14 cellular contexts compared by ENCODE assay signal in the genomic region with DNA sequence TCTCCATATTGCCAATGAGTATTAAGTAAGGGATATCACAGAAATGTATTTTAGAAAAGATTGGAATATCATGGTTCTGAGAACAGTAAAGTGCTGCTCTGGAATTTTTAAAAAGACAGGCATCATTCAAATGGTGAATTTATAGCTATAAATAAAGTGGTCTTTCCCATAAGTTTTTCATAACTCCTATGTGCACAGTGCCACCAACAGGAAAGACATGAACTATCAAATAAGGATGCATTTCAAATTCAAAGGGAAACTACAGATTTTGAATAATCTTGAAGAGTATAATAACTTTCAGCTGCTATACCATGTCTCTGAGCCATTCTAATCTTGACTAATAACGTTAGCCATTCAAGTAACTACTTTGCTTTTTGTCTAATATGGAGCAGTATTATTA.
DNase-seq lines count a peak whose midpoint lies in the region; ATAC-seq, FAIRE-seq and TF ChIP-seq lines count a peak whose summit lies in the region.
"Had no signal": no experiment of that assay in that cellular context is flagged by ENCODE, and none has a peak within 500 bp of the region (broad histone marks: within the 10 kb centered on the region; RNA-seq: fewer than 3 reads in every experiment).

No MANE protein-coding gene starts in this region.

- peaks cover 6% of the 10 kb centered on the region for H3K27me3 Mint-ChIP-seq in activated T-helper 17 cell treated with anti-CD3 and anti-CD28 coated beads, Interleukin-2, amount 50 U/mL, for 72 hours

- no peaks in the 10 kb centered on the region for H3K36me3 ChIP-seq in pancreas
- H3K36me3 ChIP-seq: upper lobe of left lung had no signal

- peak; percentile 46 for TF ChIP-seq CTCF in AG04450 (IDR thresholded peaks at IDR 0.05; ENCODE audit: low read depth, low read length)
- no peak for TF ChIP-seq CTCF in pancreas (IDR thresholded peaks at IDR 0.05)

- CTCF ChIA-PET in AG04450 (lab: Charles Lee) = interaction anchor here (0.6 to 3.4 kb wide), 8 partner anchors 8 to 1046 kb away, joined by 3 to 27 read pairs (median 4); no protein-coding TSS in a partner anchor

- POLR2A ChIA-PET in AG04450 (lab: Yijun Ruan, JAX) = no interaction called here

- DNase-seq in AG04450 (ENCODE audit: low read depth, low spot score) = no peak
- peak; percentile 6 for DNase-seq in HS-5 (ENCODE audit: low read depth)
- DNase-seq in iris pigment epithelial cell (ENCODE audit: low read depth) = peak; percentile 44
- no peak for DNase-seq in pancreas
- DNase-seq in NOMO-1 (lab: John Stamatoyannopoulos, UW; ENCODE audit: unreplicated experiment in 2 of 2) = no peak
- DNase-seq: islet precursor cell, NCI-H187 treated with DMSO at 0.1 percent for 48 hours, T-helper 17 cell, upper lobe of left lung had no signal

- no peaks in the 10 kb centered on the region for H3K9me3 ChIP-seq in AG04450 (ENCODE audit: control insufficient read depth, insufficient read depth, low read length)
- H3K9me3 ChIP-seq in pancreas = no peaks in the 10 kb centered on the region
- H3K9me3 ChIP-seq: upper lobe of left lung had no signal

- intact Hi-C loops in pancreas (cut with DNase I) = no loop called here

- no peaks in the 10 kb centered on the region for H3K36me3 Mint-ChIP-seq in activated T-helper 17 cell treated with anti-CD3 and anti-CD28 coated beads, Interleukin-2, amount 50 U/mL, for 72 hours (ENCODE audit: low read depth)

- 24 to 25% methylated on average over 1 of the region's 1 CpG for WGBS in pancreas, 2 donors

- FAIRE-seq in TTC549 (lab: Jason Lieb, UNC) (peak; percentile 84), pancreas (lab: Jason Lieb, UNC) (no peak)
- FAIRE-seq: H1 had no signal

- H3K4me1 Mint-ChIP-seq in activated T-helper 17 cell treated with anti-CD3 and anti-CD28 coated beads, Interleukin-2, amount 50 U/mL, for 72 hours = no peaks in the 10 kb centered on the region

- no peak overlapping the region for H3K4me3 ChIP-seq in AG04450 (ENCODE audit: low read depth, low read length)
- no peak overlapping the region for H3K4me3 ChIP-seq in pancreas
- H3K4me3 ChIP-seq: upper lobe of left lung had no signal

- no peak overlapping the region for H3K27ac Mint-ChIP-seq in activated T-helper 17 cell treated with anti-CD3 and anti-CD28 coated beads, Interleukin-2, amount 50 U/mL, for 72 hours
- H3K27ac Mint-ChIP-seq: T-helper 17 cell had no signal

- H3K4me3 Mint-ChIP-seq in activated T-helper 17 cell treated with anti-CD3 and anti-CD28 coated beads, Interleukin-2, amount 50 U/mL, for 72 hours = no peak overlapping the region
- H3K4me3 Mint-ChIP-seq: T-helper 17 cell had no signal

- ATAC-seq in pancreas (no peak), HG03460 (IDR thresholded peaks at IDR 0.05; ENCODE audit: unreplicated experiment) (no peak)
- no peak for ATAC-seq in activated T-helper 17 cell treated with anti-CD3 and anti-CD28 coated beads, Interleukin-2, amount 50 U/mL, for 72 hours (replicated peaks)
- ATAC-seq: T-helper 17 cell had no signal

- H3K27ac ChIP-seq in AG04450 (ENCODE audit: low read depth, low read length) (no peak overlapping the region), pancreas (no peak overlapping the region)
- H3K27ac ChIP-seq: parathyroid adenoma, upper lobe of left lung had no signal

- H3K9me3 Mint-ChIP-seq in activated T-helper 17 cell treated with anti-CD3 and anti-CD28 coated beads, Interleukin-2, amount 50 U/mL, for 72 hours = no peaks in the 10 kb centered on the region

- no peaks in the 10 kb centered on the region for H3K27me3 ChIP-seq in AG04450 (ENCODE audit: control insufficient read depth, insufficient read depth, low read length)
- H3K27me3 ChIP-seq in pancreas = no peaks in the 10 kb centered on the region
- H3K27me3 ChIP-seq: upper lobe of left lung had no signal

- H3K4me1 ChIP-seq in pancreas = no peaks in the 10 kb centered on the region
- H3K4me1 ChIP-seq: parathyroid adenoma, upper lobe of left lung had no signal

Comparison
In these comparisons a context has a peak if more than half of its experiments do, and no peak if none do; other contexts are left out.
1. DNase-seq: peak in HS-5 (single experiment) and iris pigment epithelial cell (single experiment); none in AG04450 (single experiment), pancreas (0 of 6) and NOMO-1 (0 of 2).